Comparison of ENCODE assay signal across 8 cellular contexts in genomic region chr3:191290311-191291025, GRCh38. TPM values are rescaled to one million over a fixed set of nuclear protein-coding genes. Genes with fewer than 3 reads are reported as not detected.
DNase-seq lines count a peak whose midpoint lies in the region; ATAC-seq and TF ChIP-seq lines count a peak whose summit lies in the region.

No MANE protein-coding gene starts in this region.

- no TSS peak for BruUV-seq in MCF 10A (replicated peaks; lab: Mats Ljungman, UMichigan)

- TF ChIP-seq CTCF in MCF 10A (IDR thresholded peaks at IDR 0.05; ENCODE audit: unreplicated experiment) (no peak), tibial artery (IDR thresholded peaks at IDR 0.05) (no peak)

- no peak for ATAC-seq in CD4-positive, CD25-positive, alpha-beta regulatory T cell (ENCODE audit: low read depth in 2 of 2)
- peak; percentile 81 for ATAC-seq in GM19438 (IDR thresholded peaks at IDR 0.05; ENCODE audit: low read depth, unreplicated experiment)
- peak; percentile 78 for ATAC-seq in HG03196 (IDR thresholded peaks at IDR 0.05; ENCODE audit: unreplicated experiment)

- CTCF ChIA-PET in MCF 10A (lab: Yijun Ruan, JAX): no interaction called here

- H3K9me3 Mint-ChIP-seq in CD4-positive, CD25-positive, alpha-beta regulatory T cell: peaks cover 0 to 6% (median 1%) of the 10 kb centered on the region in 7 donors
- no peaks in the 10 kb centered on the region for H3K9me3 Mint-ChIP-seq in MCF 10A (ENCODE audit: unreplicated experiment)

- DNase-seq in CD4-positive, CD25-positive, alpha-beta regulatory T cell: peak in 2 of 3 donors; percentile 21 to 40
- DNase-seq in MCF 10A (ENCODE audit: unreplicated experiment): peak; percentile 12
- DNase-seq in stimulated activated CD4-positive, alpha-beta T cell treated with anti-CD3 and anti-CD28 coated beads, Interleukin-4, amount 100 ng/mL, for 4 hours: no peak
- no peak for DNase-seq in cortex of kidney (lab: John Stamatoyannopoulos, UW)
- no peak for DNase-seq in ecto neural progenitor cell (ENCODE audit: low spot score)
- no peak for DNase-seq in tibial artery

- intact Hi-C loops in MCF 10A (cut with micrococcal nuclease) (no loop called here), tibial artery (cut with DNase I; ENCODE audit: low total_unique reads) (no loop called here)

- no peaks in the 10 kb centered on the region for H3K27me3 Mint-ChIP-seq in CD4-positive, CD25-positive, alpha-beta regulatory T cell
- no peaks in the 10 kb centered on the region for H3K27me3 Mint-ChIP-seq in MCF 10A (ENCODE audit: insufficient read depth, unreplicated experiment)

- peak overlapping the region; percentile 73 for H3K4me3 ChIP-seq in CD4-positive, CD25-positive, alpha-beta regulatory T cell (ENCODE audit: low read depth, low read length)
- no peak overlapping the region for H3K4me3 ChIP-seq in tibial artery

- no peaks in the 10 kb centered on the region for H3K9me3 ChIP-seq in CD4-positive, CD25-positive, alpha-beta regulatory T cell (ENCODE audit: control insufficient read depth in 2 of 2, low read length in 2 of 2)
- H3K9me3 ChIP-seq in tibial artery: no peaks in the 10 kb centered on the region

- POLR2A ChIA-PET in MCF 10A (lab: Yijun Ruan, JAX): no interaction called here

- H3K4me1 ChIP-seq in CD4-positive, CD25-positive, alpha-beta regulatory T cell (ENCODE audit: control insufficient read depth, insufficient read depth, low read length, poor library complexity, severe bottlenecking): no peaks in the 10 kb centered on the region
- no peaks in the 10 kb centered on the region for H3K4me1 ChIP-seq in tibial artery

- peak overlapping the region; percentile 32 to 60 (median 51) for H3K4me3 Mint-ChIP-seq in CD4-positive, CD25-positive, alpha-beta regulatory T cell
- H3K4me3 Mint-ChIP-seq in MCF 10A (ENCODE audit: unreplicated experiment): no peak overlapping the region

- H3K4me1 Mint-ChIP-seq in CD4-positive, CD25-positive, alpha-beta regulatory T cell: peaks cover 2 to 14% (median 10%) of the 10 kb centered on the region in 4 donors
- no peaks in the 10 kb centered on the region for H3K4me1 Mint-ChIP-seq in MCF 10A (ENCODE audit: insufficient read depth, unreplicated experiment)

- peak overlapping the region; percentile 42 for H3K27ac ChIP-seq in CD4-positive, CD25-positive, alpha-beta regulatory T cell (ENCODE audit: insufficient read depth, low read length, poor library complexity, severe bottlenecking)
- H3K27ac ChIP-seq in tibial artery: no peak overlapping the region

- H3K36me3 Mint-ChIP-seq in CD4-positive, CD25-positive, alpha-beta regulatory T cell: no peaks in the 10 kb centered on the region
- H3K36me3 Mint-ChIP-seq in MCF 10A (ENCODE audit: insufficient read depth, unreplicated experiment): no peaks in the 10 kb centered on the region

- peak overlapping the region; percentile 15 to 59 (median 45) for H3K27ac Mint-ChIP-seq in CD4-positive, CD25-positive, alpha-beta regulatory T cell
- no peak overlapping the region for H3K27ac Mint-ChIP-seq in MCF 10A (ENCODE audit: low read depth, unreplicated experiment)

- no peaks in the 10 kb centered on the region for H3K36me3 ChIP-seq in CD4-positive, CD25-positive, alpha-beta regulatory T cell (ENCODE audit: control insufficient read depth, insufficient read depth, low read length)
- H3K36me3 ChIP-seq in tibial artery: no peaks in the 10 kb centered on the region

- no peaks in the 10 kb centered on the region for H3K27me3 ChIP-seq in CD4-positive, CD25-positive, alpha-beta regulatory T cell (ENCODE audit: control insufficient read depth, insufficient read depth, low read length)
- no peaks in the 10 kb centered on the region for H3K27me3 ChIP-seq in tibial artery

RNA-seq across cellular contexts. Expression of gene CCDC50, which starts 38.7 kb away (rescaled TPM):
- 10.3 TPM for total RNA-seq in CD4-positive, CD25-positive, alpha-beta regulatory T cell
- polyA plus RNA-seq in CD4-positive, CD25-positive, alpha-beta regulatory T cell: 10 to 100 TPM in 1 of 4 donors, 1 to 10 TPM in 3; 7.8 to 11.4 (median 9.0) TPM
- 100 and 115 TPM in 2 replicates for total RNA-seq in MCF 10A (2022)

RNA-seq across cellular contexts. Expression of gene UTS2B, which starts 39.9 kb away (rescaled TPM):
- total RNA-seq in CD4-positive, CD25-positive, alpha-beta regulatory T cell: not detected
- not detected for polyA plus RNA-seq in CD4-positive, CD25-positive, alpha-beta regulatory T cell
- total RNA-seq in MCF 10A (2022): 0.26 TPM in 1 of 2 replicates, not detected in the other

Comparison
In these comparisons a context has a peak if more than half of its experiments do, and no peak if none do; other contexts are left out.
1. ATAC-seq: peak in GM19438 (single experiment) and HG03196 (single experiment); none in CD4-positive, CD25-positive, alpha-beta regulatory T cell (0 of 2).
2. DNase-seq: peak in CD4-positive, CD25-positive, alpha-beta regulatory T cell (2 of 3) and MCF 10A (single experiment); none in stimulated activated CD4-positive, alpha-beta T cell treated with anti-CD3 and anti-CD28 coated beads, Interleukin-4, amount 100 ng/mL, for 4 hours (0 of 2), cortex of kidney (single experiment), ecto neural progenitor cell (single experiment) and tibial artery (0 of 2).